In genomic region chr1:44721521-44722361, GRCh38 we compare ENCODE assay signal across 8 cellular contexts. TPM values are rescaled to one million over a fixed set of nuclear protein-coding genes. Genes with fewer than 3 reads are reported as not detected.
DNase-seq lines count a peak whose midpoint lies in the region; ATAC-seq, FAIRE-seq and TF ChIP-seq lines count a peak whose summit lies in the region.

No MANE protein-coding gene starts in this region.

- TF ChIP-seq CTCF in epithelial cell of esophagus (IDR thresholded peaks at IDR 0.05; ENCODE audit: insufficient read depth, low read depth, low read length, missing control alignments) (no peak), tibial nerve (IDR thresholded peaks at IDR 0.05) (no peak)

- H3K9me3 ChIP-seq in CD4-positive, CD25-positive, alpha-beta regulatory T cell (ENCODE audit: control insufficient read depth in 2 of 2, low read length in 2 of 2), result no peaks in the 10 kb centered on the region
- no peaks in the 10 kb centered on the region for H3K9me3 ChIP-seq in tibial nerve

- POLR2A ChIA-PET in activated CD4-positive, alpha-beta T cell treated with anti-CD3 and anti-CD28 coated beads, Interleukin-2, amount 10 ng/mL, durations not matched to agents 7 days and 5 days (lab: Charles Lee), result interaction anchor here (0.6 to 2.9 kb wide), 28 partner anchors 9 to 1945 kb away, joined by 3 to 128 read pairs (median 6); partner anchors contain the start of genes AKR1A1, ARMH1, BTBD19 and CCDC163

- H3K4me3 ChIP-seq in CD4-positive, CD25-positive, alpha-beta regulatory T cell (ENCODE audit: low read depth, low read length), result peak overlapping the region; percentile 75
- H3K4me3 ChIP-seq in epithelial cell of esophagus (ENCODE audit: low read length), result no peak overlapping the region
- no peak overlapping the region for H3K4me3 ChIP-seq in tibial nerve

- FAIRE-seq in GM19239 (lab: Jason Lieb, UNC), result peak; percentile 93

- peak; percentile 55 to 82 for TF ChIP-seq POLR2A in tibial nerve (IDR thresholded peaks at IDR 0.05)

- WGBS in tibial nerve, 2 donors, result 19 to 20% methylated on average over 14 of the region's 14 CpGs

- peak in 1 of 2 donors; percentile 77 for TF ChIP-seq EP300 in tibial nerve (IDR thresholded peaks at IDR 0.05)

- H3K27ac ChIP-seq in CD4-positive, CD25-positive, alpha-beta regulatory T cell (ENCODE audit: insufficient read depth, low read length, poor library complexity, severe bottlenecking), result peak overlapping the region; percentile 66
- peak overlapping the region in 3 of 4 donors; percentile 45 to 79 (median 58) for H3K27ac ChIP-seq in tibial nerve

- CTCF ChIA-PET in activated CD4-positive, alpha-beta T cell treated with anti-CD3 and anti-CD28 coated beads, Interleukin-2, amount 10 ng/mL, durations not matched to agents 7 days and 5 days (lab: Charles Lee), result interaction anchor here (0.6 to 4.2 kb wide), 13 partner anchors 8 to 584 kb away, joined by 3 to 29 read pairs (median 5); partner anchors contain the start of genes PLK3 and RNU5D-1

- peak; percentile 34 to 96 (median 77) for DNase-seq in CD4-positive, CD25-positive, alpha-beta regulatory T cell
- DNase-seq in GM19239 (ENCODE audit: insufficient read length, low spot score) (no peak), NCI-H526 (lab: John Stamatoyannopoulos, UW) (peak; percentile 99 to 100), epithelial cell of esophagus (ENCODE audit: low read depth) (peak; percentile 96), tibial nerve (ENCODE audit: low spot score in 2 of 2) (no peak)
- peak; percentile 85 for DNase-seq in activated CD4-positive, alpha-beta T cell treated with anti-CD3 and anti-CD28 coated beads, Interleukin-2, amount 10 ng/mL, durations not matched to agents 7 days and 5 days
- DNase-seq in natural killer cell treated with Interleukin-12 subunit alpha and Interleukin-12 subunit beta and Interleukin-15 and Interleukin-18, amount 100 ng/mL, for 72 hours (ENCODE audit: low spot score), result peak; percentile 85

- H3K27me3 ChIP-seq in CD4-positive, CD25-positive, alpha-beta regulatory T cell (ENCODE audit: control insufficient read depth, insufficient read depth, low read length), result no peaks in the 10 kb centered on the region
- no peaks in the 10 kb centered on the region for H3K27me3 ChIP-seq in tibial nerve

- H3K36me3 Mint-ChIP-seq in CD4-positive, CD25-positive, alpha-beta regulatory T cell, result no peaks in the 10 kb centered on the region
- peaks cover 8% of the 10 kb centered on the region for H3K36me3 Mint-ChIP-seq in activated CD4-positive, alpha-beta T cell treated with anti-CD3 and anti-CD28 coated beads, Interleukin-2, amount 10 ng/mL, durations not matched to agents 7 days and 5 days (ENCODE audit: low read depth)
- H3K36me3 Mint-ChIP-seq in natural killer cell treated with Interleukin-12 subunit alpha and Interleukin-12 subunit beta and Interleukin-15 and Interleukin-18, amount 100 ng/mL, for 72 hours, result no peaks in the 10 kb centered on the region

- H3K27me3 Mint-ChIP-seq in CD4-positive, CD25-positive, alpha-beta regulatory T cell, result peaks cover 7% of the 10 kb centered on the region
- no peaks in the 10 kb centered on the region for H3K27me3 Mint-ChIP-seq in activated CD4-positive, alpha-beta T cell treated with anti-CD3 and anti-CD28 coated beads, Interleukin-2, amount 10 ng/mL, durations not matched to agents 7 days and 5 days
- H3K27me3 Mint-ChIP-seq in natural killer cell treated with Interleukin-12 subunit alpha and Interleukin-12 subunit beta and Interleukin-15 and Interleukin-18, amount 100 ng/mL, for 72 hours, result no peaks in the 10 kb centered on the region

- ATAC-seq in CD4-positive, CD25-positive, alpha-beta regulatory T cell (ENCODE audit: low read depth in 2 of 2), result peak; percentile 83 to 86
- peak; percentile 57 for ATAC-seq in HG03196 (IDR thresholded peaks at IDR 0.05; ENCODE audit: unreplicated experiment)
- ATAC-seq in natural killer cell treated with Interleukin-12 subunit alpha and Interleukin-12 subunit beta and Interleukin-15 and Interleukin-18, amount 100 ng/mL, for 72 hours, result peak; percentile 89 to 94

- no peaks in the 10 kb centered on the region for H3K36me3 ChIP-seq in CD4-positive, CD25-positive, alpha-beta regulatory T cell (ENCODE audit: control insufficient read depth, insufficient read depth, low read length)
- H3K36me3 ChIP-seq in tibial nerve, result no peaks in the 10 kb centered on the region

- H3K4me1 ChIP-seq in CD4-positive, CD25-positive, alpha-beta regulatory T cell (ENCODE audit: control insufficient read depth, insufficient read depth, low read length, poor library complexity, severe bottlenecking), result peaks cover 40% of the 10 kb centered on the region
- peaks cover 0 to 5% (median 0%) of the 10 kb centered on the region in 4 donors for H3K4me1 ChIP-seq in tibial nerve

- peak overlapping the region; percentile 51 to 85 (median 75) for H3K4me3 Mint-ChIP-seq in CD4-positive, CD25-positive, alpha-beta regulatory T cell
- H3K4me3 Mint-ChIP-seq in activated CD4-positive, alpha-beta T cell treated with anti-CD3 and anti-CD28 coated beads, Interleukin-2, amount 10 ng/mL, durations not matched to agents 7 days and 5 days, result peak overlapping the region; percentile 43
- peak overlapping the region; percentile 53 for H3K4me3 Mint-ChIP-seq in natural killer cell treated with Interleukin-12 subunit alpha and Interleukin-12 subunit beta and Interleukin-15 and Interleukin-18, amount 100 ng/mL, for 72 hours

- peaks cover 0 to 3% (median 0%) of the 10 kb centered on the region in 7 donors for H3K9me3 Mint-ChIP-seq in CD4-positive, CD25-positive, alpha-beta regulatory T cell
- no peaks in the 10 kb centered on the region for H3K9me3 Mint-ChIP-seq in activated CD4-positive, alpha-beta T cell treated with anti-CD3 and anti-CD28 coated beads, Interleukin-2, amount 10 ng/mL, durations not matched to agents 7 days and 5 days
- H3K9me3 Mint-ChIP-seq in natural killer cell treated with Interleukin-12 subunit alpha and Interleukin-12 subunit beta and Interleukin-15 and Interleukin-18, amount 100 ng/mL, for 72 hours, result no peaks in the 10 kb centered on the region

- peak overlapping the region; percentile 93 to 97 (median 93) for H3K27ac Mint-ChIP-seq in CD4-positive, CD25-positive, alpha-beta regulatory T cell
- peak overlapping the region; percentile 97 for H3K27ac Mint-ChIP-seq in activated CD4-positive, alpha-beta T cell treated with anti-CD3 and anti-CD28 coated beads, Interleukin-2, amount 10 ng/mL, durations not matched to agents 7 days and 5 days
- H3K27ac Mint-ChIP-seq in natural killer cell treated with Interleukin-12 subunit alpha and Interleukin-12 subunit beta and Interleukin-15 and Interleukin-18, amount 100 ng/mL, for 72 hours, result peak overlapping the region; percentile 98 to 99

- peaks cover 19 to 72% (median 39%) of the 10 kb centered on the region in 4 donors for H3K4me1 Mint-ChIP-seq in CD4-positive, CD25-positive, alpha-beta regulatory T cell
- peaks cover 72% of the 10 kb centered on the region for H3K4me1 Mint-ChIP-seq in activated CD4-positive, alpha-beta T cell treated with anti-CD3 and anti-CD28 coated beads, Interleukin-2, amount 10 ng/mL, durations not matched to agents 7 days and 5 days
- peaks cover 42 to 55% of the 10 kb centered on the region in 2 donors for H3K4me1 Mint-ChIP-seq in natural killer cell treated with Interleukin-12 subunit alpha and Interleukin-12 subunit beta and Interleukin-15 and Interleukin-18, amount 100 ng/mL, for 72 hours (ENCODE audit: low read depth in 2 of 2)

RNA-seq across cellular contexts. Expression of gene RNU5D-1, which starts 9.2 kb away (rescaled TPM):
- not detected for total RNA-seq in CD4-positive, CD25-positive, alpha-beta regulatory T cell
- not detected for polyA plus RNA-seq in CD4-positive, CD25-positive, alpha-beta regulatory T cell
- not detected for total RNA-seq in activated CD4-positive, alpha-beta T cell treated with anti-CD3 and anti-CD28 coated beads, Interleukin-2, amount 10 ng/mL, durations not matched to agents 7 days and 5 days
- not detected for total RNA-seq in natural killer cell treated with Interleukin-12 subunit alpha and Interleukin-12 subunit beta and Interleukin-15 and Interleukin-18, amount 100 ng/mL, for 72 hours
- total RNA-seq in tibial nerve, result not detected

RNA-seq across cellular contexts. Expression of gene KIF2C, which starts 17.9 kb away (rescaled TPM):
- 1.5 TPM for total RNA-seq in CD4-positive, CD25-positive, alpha-beta regulatory T cell
- polyA plus RNA-seq in CD4-positive, CD25-positive, alpha-beta regulatory T cell, result 1 to 10 TPM; 1.1 to 3.9 (median 3.3) TPM
- 100 to 1,000 TPM; 110 to 121 TPM for total RNA-seq in activated CD4-positive, alpha-beta T cell treated with anti-CD3 and anti-CD28 coated beads, Interleukin-2, amount 10 ng/mL, durations not matched to agents 7 days and 5 days
- 10 to 100 TPM; 44.5 to 97.0 TPM for total RNA-seq in natural killer cell treated with Interleukin-12 subunit alpha and Interleukin-12 subunit beta and Interleukin-15 and Interleukin-18, amount 100 ng/mL, for 72 hours
- 1 to 10 TPM in 2 of 4 donors, under 1 TPM in 1, not detected in 1; 0.63 to 3.3 (median 2.7) TPM for total RNA-seq in tibial nerve

RNA-seq across cellular contexts. Expression of gene ARMH1, which starts 47.2 kb away (rescaled TPM):
- total RNA-seq in CD4-positive, CD25-positive, alpha-beta regulatory T cell, result 24.8 TPM
- 1 to 10 TPM; 3.0 to 5.7 (median 4.3) TPM for polyA plus RNA-seq in CD4-positive, CD25-positive, alpha-beta regulatory T cell
- total RNA-seq in activated CD4-positive, alpha-beta T cell treated with anti-CD3 and anti-CD28 coated beads, Interleukin-2, amount 10 ng/mL, durations not matched to agents 7 days and 5 days, result 10 to 100 TPM; 47.4 to 50.7 TPM
- 1 to 10 TPM; 1.8 to 8.7 TPM for total RNA-seq in natural killer cell treated with Interleukin-12 subunit alpha and Interleukin-12 subunit beta and Interleukin-15 and Interleukin-18, amount 100 ng/mL, for 72 hours
- total RNA-seq in tibial nerve, result 1 to 10 TPM in 3 of 4 donors, under 1 TPM in 1; 0.66 to 7.1 (median 2.9) TPM

RNA-seq across cellular contexts. Expression of gene TMEM53, which starts 47.5 kb away (rescaled TPM):
- total RNA-seq in CD4-positive, CD25-positive, alpha-beta regulatory T cell, result 2.7 TPM
- 1 to 10 TPM; 4.2 to 6.8 (median 6.2) TPM for polyA plus RNA-seq in CD4-positive, CD25-positive, alpha-beta regulatory T cell
- total RNA-seq in activated CD4-positive, alpha-beta T cell treated with anti-CD3 and anti-CD28 coated beads, Interleukin-2, amount 10 ng/mL, durations not matched to agents 7 days and 5 days, result 1 to 10 TPM; 3.0 to 3.5 TPM
- 1 to 10 TPM; 2.8 to 3.8 TPM for total RNA-seq in natural killer cell treated with Interleukin-12 subunit alpha and Interleukin-12 subunit beta and Interleukin-15 and Interleukin-18, amount 100 ng/mL, for 72 hours
- total RNA-seq in tibial nerve, result 10 to 100 TPM in 2 of 4 donors, 1 to 10 TPM in 2; 7.2 to 10.5 (median 9.5) TPM

RNA-seq across cellular contexts. Expression of gene RPS8, which starts 53.6 kb away (rescaled TPM):
- total RNA-seq in CD4-positive, CD25-positive, alpha-beta regulatory T cell, result 1,739 TPM
- 1,000 to 10,000 TPM in 2 of 4 donors, 100 to 1,000 TPM in 2; 805 to 1,312 (median 1,070) TPM for polyA plus RNA-seq in CD4-positive, CD25-positive, alpha-beta regulatory T cell
- total RNA-seq in activated CD4-positive, alpha-beta T cell treated with anti-CD3 and anti-CD28 coated beads, Interleukin-2, amount 10 ng/mL, durations not matched to agents 7 days and 5 days, result 1,000 to 10,000 TPM; 1,879 to 1,968 TPM
- 1,000 to 10,000 TPM; 1,070 to 1,127 TPM for total RNA-seq in natural killer cell treated with Interleukin-12 subunit alpha and Interleukin-12 subunit beta and Interleukin-15 and Interleukin-18, amount 100 ng/mL, for 72 hours
- 1,000 to 10,000 TPM; 2,048 to 2,345 (median 2,235) TPM for total RNA-seq in tibial nerve

Comparison
In these comparisons a context has a peak if more than half of its experiments do, and no peak if none do; other contexts are left out.
1. DNase-seq: peak in CD4-positive, CD25-positive, alpha-beta regulatory T cell (3 of 3), NCI-H526 (2 of 2), activated CD4-positive, alpha-beta T cell treated with anti-CD3 and anti-CD28 coated beads, Interleukin-2, amount 10 ng/mL, durations not matched to agents 7 days and 5 days (single experiment), epithelial cell of esophagus (single experiment) and natural killer cell treated with Interleukin-12 subunit alpha and Interleukin-12 subunit beta and Interleukin-15 and Interleukin-18, amount 100 ng/mL, for 72 hours (single experiment); none in GM19239 (single experiment) and tibial nerve (0 of 2).
2. RNA of gene KIF2C, which starts 17.9 kb away (total RNA-seq): 110 to 121 TPM in activated CD4-positive, alpha-beta T cell treated with anti-CD3 and anti-CD28 coated beads, Interleukin-2, amount 10 ng/mL, durations not matched to agents 7 days and 5 days and 44.5 to 97.0 TPM in natural killer cell treated with Interleukin-12 subunit alpha and Interleukin-12 subunit beta and Interleukin-15 and Interleukin-18, amount 100 ng/mL, for 72 hours; 0.63 to 3.3 TPM in tibial nerve and 1.5 TPM in CD4-positive, CD25-positive, alpha-beta regulatory T cell (single experiment); every median in the first group is over 10 times any median in the second.
3. Peak in every context shown above with its lines, with median percentiles within 50 percentile points of each other: ATAC-seq, H3K27ac Mint-ChIP-seq and H3K4me3 Mint-ChIP-seq.